In the genomic region with DNA sequence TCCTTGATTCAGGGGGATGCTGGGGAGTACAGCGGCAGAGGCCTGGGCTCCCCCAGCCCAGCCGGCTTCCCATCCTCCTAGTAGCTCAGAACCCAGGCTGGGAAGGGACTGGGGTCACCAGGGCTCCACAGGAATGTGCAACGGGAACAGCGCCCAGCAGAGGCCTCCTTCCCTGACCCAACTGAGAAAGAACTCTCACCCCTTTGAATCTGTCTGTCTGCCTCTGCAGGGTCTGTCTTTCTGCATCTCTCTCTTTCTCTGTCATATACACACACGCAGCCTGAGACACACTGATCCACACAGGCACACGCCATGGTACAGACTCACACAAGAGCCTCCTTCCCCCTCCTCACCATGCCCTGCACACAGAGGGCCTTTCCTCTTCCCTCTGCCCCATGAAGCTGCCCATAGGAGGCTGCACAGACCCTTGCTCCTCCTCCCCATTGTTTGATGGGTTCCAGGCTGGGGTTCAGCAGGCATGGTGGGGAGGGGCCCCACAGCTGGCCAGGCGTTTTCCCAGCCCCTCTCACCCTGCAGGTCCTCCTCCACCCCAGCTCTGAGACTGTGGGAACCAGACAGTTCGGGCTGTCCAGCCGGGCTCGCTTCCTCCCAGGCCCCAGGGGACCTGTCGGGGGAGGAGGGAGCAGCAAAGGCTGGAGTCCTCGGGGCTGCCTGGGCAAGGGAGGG, we compare ENCODE assay signal across 1 cellular context.
TF ChIP-seq lines count a peak whose summit lies in the region.

No MANE protein-coding gene starts in this region.

TF ChIP-seq in SK-N-SH, 30 proteins besides CTCF, POLR2A, EP300 and RAD21 (continued from another document):
- TF ChIP-seq, protein P1, sequence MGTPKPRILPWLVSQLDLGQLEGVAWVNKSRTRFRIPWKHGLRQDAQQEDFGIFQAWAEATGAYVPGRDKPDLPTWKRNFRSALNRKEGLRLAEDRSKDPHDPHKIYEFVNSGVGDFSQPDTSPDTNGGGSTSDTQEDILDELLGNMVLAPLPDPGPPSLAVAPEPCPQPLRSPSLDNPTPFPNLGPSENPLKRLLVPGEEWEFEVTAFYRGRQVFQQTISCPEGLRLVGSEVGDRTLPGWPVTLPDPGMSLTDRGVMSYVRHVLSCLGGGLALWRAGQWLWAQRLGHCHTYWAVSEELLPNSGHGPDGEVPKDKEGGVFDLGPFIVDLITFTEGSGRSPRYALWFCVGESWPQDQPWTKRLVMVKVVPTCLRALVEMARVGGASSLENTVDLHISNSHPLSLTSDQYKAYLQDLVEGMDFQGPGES (IDR thresholded peaks at IDR 0.05; ENCODE audit: low read depth, low read length): no peak
- TF ChIP-seq FOSL2 (IDR thresholded peaks at IDR 0.05; ENCODE audit: borderline replicate concordance, low read depth): no peak
